Comparison of ENCODE assay signal across 29 cellular contexts in the genomic region with DNA sequence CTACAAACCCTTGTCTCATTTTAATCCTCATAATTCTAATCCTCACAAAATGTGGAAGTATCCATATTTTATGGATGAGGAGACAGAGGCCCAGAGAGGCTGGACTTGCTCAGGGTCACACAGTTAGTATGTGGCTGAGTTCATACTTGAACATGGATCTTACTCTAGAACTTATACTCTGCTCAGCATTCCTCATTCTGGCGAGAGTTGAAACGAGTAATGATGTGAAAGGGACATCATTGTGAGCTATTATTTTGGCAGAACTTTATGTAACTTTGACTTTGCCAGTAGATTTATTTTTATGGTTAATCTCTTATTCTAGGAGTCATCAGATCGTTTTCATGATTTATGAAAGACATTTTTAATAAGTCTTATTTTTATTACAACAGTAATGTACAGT. TPM values are rescaled to one million over a fixed set of nuclear protein-coding genes. Genes with fewer than 3 reads are reported as not detected.
DNase-seq lines count a peak whose midpoint lies in the region; ATAC-seq, FAIRE-seq and TF ChIP-seq lines count a peak whose summit lies in the region.
"Had no signal": no experiment of that assay in that cellular context is flagged by ENCODE, and none has a peak within 500 bp of the region (broad histone marks: within the 10 kb centered on the region; RNA-seq: fewer than 3 reads in every experiment).

No MANE protein-coding gene starts in this region.

- H3K27ac ChIP-seq in Karpas-422 (ENCODE audit: low read length) = peak overlapping the region; percentile 48; the same call in 1 of the 2 replicates
- peak overlapping the region in 3 of 4 donors; percentile 37 to 67 (median 49) for H3K27ac ChIP-seq in esophagus muscularis mucosa (replicated peaks in 1 of 4)
- H3K27ac ChIP-seq in thyroid gland = peak overlapping the region in 2 of 3 donors; percentile 31 to 45
- H3K27ac ChIP-seq: C4-2B, GM23248, RWPE1 had no signal

- ATAC-seq in HG02763 (IDR thresholded peaks at IDR 0.05; ENCODE audit: unreplicated experiment) (no peak), HG03095 (IDR thresholded peaks at IDR 0.05; ENCODE audit: unreplicated experiment) (no peak)
- ATAC-seq: Panc1 had no signal

- no peak overlapping the region for H3K9ac ChIP-seq in Karpas-422 (ENCODE audit: low read length)
- H3K9ac ChIP-seq: GM23248, SK-N-SH had no signal

- no peak for TF ChIP-seq EP300 in esophagus muscularis mucosa (IDR thresholded peaks at IDR 0.05)

- no peaks in the 10 kb centered on the region for H3K9me3 ChIP-seq in Karpas-422 (ENCODE audit: low read length)
- H3K9me3 ChIP-seq in esophagus muscularis mucosa = no peaks in the 10 kb centered on the region
- H3K9me3 ChIP-seq in thyroid gland = no peaks in the 10 kb centered on the region
- H3K9me3 ChIP-seq: SK-N-SH had no signal

- no peak for TF ChIP-seq CTCF in esophagus muscularis mucosa (IDR thresholded peaks at IDR 0.05)
- no peak for TF ChIP-seq CTCF in thyroid gland (IDR thresholded peaks at IDR 0.05)

- H3K4me3 ChIP-seq in Karpas-422 (ENCODE audit: low read length) (no peak overlapping the region), esophagus muscularis mucosa (no peak overlapping the region), thyroid gland (replicated peaks in 1 of 3) (no peak overlapping the region)
- H3K4me3 ChIP-seq: GM23248 had no signal

- no peaks in the 10 kb centered on the region for H3K9me2 ChIP-seq in Karpas-422 (replicated peaks; ENCODE audit: insufficient read depth, low read length)
- H3K9me2 ChIP-seq: SK-N-SH had no signal

- peaks cover 25% of the 10 kb centered on the region for H4K20me1 ChIP-seq in Karpas-422 (ENCODE audit: insufficient read depth, low read depth, low read length)

- DNase-seq in GM12892 (ENCODE audit: insufficient read length) (no peak), Karpas-422 (no peak), esophagus muscularis mucosa (ENCODE audit: extremely low spot score) (no peak), thyroid gland (no peak), activated gamma-delta T cell (lab: John Stamatoyannopoulos, UW) (no peak)
- DNase-seq: CD8-positive, alpha-beta memory T cell; DMS 273 treated with DMSO at 0.1 percent for 48 hours; DMS79; EL; GDM1; GM23248; H7; KG1; MM.1S; NCI-H1048; NCI-H1417; NCI-H1694; NCI-H2081; NCI-H2227 treated with DMSO at 0.1 percent for 48 hours; NCI-H69; SIG-M5; SK-N-SH had no signal

- H3K4me2 ChIP-seq in Karpas-422 (ENCODE audit: low read depth, low read length, poor library complexity, severe bottlenecking) = no peak overlapping the region
- H3K4me2 ChIP-seq: SK-N-SH had no signal

- no peak overlapping the region for H2AFZ ChIP-seq in Karpas-422 (ENCODE audit: low read length)
- H2AFZ ChIP-seq: GM23248 had no signal

- peaks cover 82% of the 10 kb centered on the region for H3K4me1 ChIP-seq in Karpas-422 (ENCODE audit: low read length)
- H3K4me1 ChIP-seq in esophagus muscularis mucosa = peaks cover 70 to 92% (median 83%) of the 10 kb centered on the region in 4 donors
- H3K4me1 ChIP-seq in thyroid gland = peaks cover 57 to 66% of the 10 kb centered on the region in 2 donors

- TF ChIP-seq POLR2A in GM12892 (IDR thresholded peaks at IDR 0.05; ENCODE audit: low read depth, low read length) = no peak
- TF ChIP-seq POLR2A in esophagus muscularis mucosa (IDR thresholded peaks at IDR 0.05; ENCODE audit: low read depth) = no peak
- no peak for TF ChIP-seq POLR2A in thyroid gland (IDR thresholded peaks at IDR 0.05)

- FAIRE-seq in GM12892 (lab: Jason Lieb, UNC) = peak; percentile 60
- FAIRE-seq: GM18507, HTR-8/SVneo had no signal

- H3K79me2 ChIP-seq in Karpas-422 (ENCODE audit: low read length) = peaks cover 97% of the 10 kb centered on the region

- 48% methylated on average over 3 of the region's 3 CpGs for WGBS in esophagus muscularis mucosa
- WGBS in thyroid gland, 2 donors = 83 to 85% methylated on average over 3 of the region's 3 CpGs

- intact Hi-C loops in esophagus muscularis mucosa (cut with DNase I) (no loop called here), thyroid gland (cut with DNase I) (no loop called here)

- no peaks in the 10 kb centered on the region for H3K27me3 ChIP-seq in Karpas-422 (ENCODE audit: low read length)
- H3K27me3 ChIP-seq in esophagus muscularis mucosa = no peaks in the 10 kb centered on the region
- H3K27me3 ChIP-seq in thyroid gland = no peaks in the 10 kb centered on the region

- H3K36me3 ChIP-seq in Karpas-422 (ENCODE audit: insufficient read depth, low read length) (no peaks in the 10 kb centered on the region), esophagus muscularis mucosa (no peaks in the 10 kb centered on the region), thyroid gland (no peaks in the 10 kb centered on the region)

RNA-seq across cellular contexts. Expression of gene AKAP13, which starts 17.5 kb away (rescaled TPM):
- 49.4 TPM for polyA plus RNA-seq in GM12892 (2012; ENCODE audit: missing spikeins)
- 156 and 166 TPM in 2 replicates for total RNA-seq in Karpas-422 (2014; rRNA removed; shearing (Covaris generic); ENCODE audit: low replicate concordance)
- total RNA-seq in esophagus muscularis mucosa = 100 to 1,000 TPM; 232 to 323 (median 284) TPM
- 100 to 1,000 TPM; 189 to 405 (median 244) TPM for total RNA-seq in thyroid gland
